In the genomic region with DNA sequence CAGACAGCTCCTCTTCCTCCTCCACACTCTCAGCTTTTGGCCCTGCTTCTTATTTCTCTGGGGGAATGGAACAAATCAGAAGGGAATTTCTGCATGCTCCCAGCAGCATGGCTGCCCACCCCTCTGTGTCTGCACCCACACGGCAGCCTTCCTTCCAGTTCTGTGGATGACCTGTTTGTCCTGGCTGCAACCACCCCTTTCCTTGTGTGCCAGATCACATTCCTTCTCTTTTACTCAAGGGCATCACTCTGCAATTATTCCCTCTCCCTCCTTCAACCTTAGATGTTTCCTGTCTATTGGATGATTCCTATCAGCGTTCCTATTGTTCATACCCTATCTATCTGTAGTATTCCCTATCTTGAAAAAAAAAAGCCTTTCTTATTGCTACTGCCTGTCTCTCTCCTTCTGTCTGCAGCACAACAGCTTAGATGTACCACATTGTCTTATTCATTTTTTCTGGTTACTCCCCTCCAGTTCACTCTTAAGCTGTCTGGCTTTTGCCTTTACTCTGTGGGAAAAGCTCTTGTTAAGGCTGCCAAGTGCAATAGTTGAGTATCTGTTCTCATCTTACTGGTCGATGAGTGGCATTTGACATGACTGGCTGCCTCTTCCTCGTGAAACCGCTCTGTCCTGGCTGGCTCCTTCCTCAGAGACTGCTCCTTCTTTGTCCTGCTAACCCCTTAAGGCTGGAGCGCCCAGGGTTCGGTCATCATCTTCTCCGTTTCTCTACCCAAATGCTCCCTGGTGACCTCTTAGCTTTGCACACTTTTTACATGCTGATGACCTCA, we compare ENCODE assay signal across 18 cellular contexts.
"Had no signal": no experiment of that assay in that cellular context is flagged by ENCODE, and none has a peak within 500 bp of the region (broad histone marks: within the 10 kb centered on the region; RNA-seq: fewer than 3 reads in every experiment).

No MANE protein-coding gene starts in this region.

- H3K9me3 Mint-ChIP-seq: activated naive CD4-positive, alpha-beta T cell treated with anti-CD3 and anti-CD28 coated beads for 36 hours; activated T-helper 2 cell treated with anti-CD3 and anti-CD28 coated beads, Interferon-gamma antibody, Interleukin-2, Interleukin-4, amounts not matched to agents 10 μg/mL and 5 μg/mL and 100 μg/mL, durations not matched to agents 14 hours and 24 hours and 36 hours; natural killer cell treated with Interleukin-12 subunit alpha and Interleukin-12 subunit beta and Interleukin-15 and Interleukin-18, amount 100 ng/mL, for 72 hours; stimulated activated naive CD8-positive, alpha-beta T cell treated with anti-CD3 and anti-CD28 coated beads, Interleukin-15, Interleukin-2, amounts not matched to agents 100 ng/mL and 50 ng/mL, for 24 hours had no signal

- H3K36me3 ChIP-seq: esophagus squamous epithelium, left ventricle myocardium inferior, upper lobe of left lung had no signal

- DNase-seq: activated CD4-positive, alpha-beta T cell treated with anti-CD3 and anti-CD28 coated beads for 1 hour; activated CD4-positive, alpha-beta T cell treated with anti-CD3 and anti-CD28 coated beads, Interleukin-2, amount 50 U/mL, for 48 hours; activated naive CD4-positive, alpha-beta T cell treated with anti-CD3 and anti-CD28 coated beads for 36 hours; activated T-cell treated with anti-CD3 and anti-CD28 coated beads, Interleukin-2, amount 50 U/mL, for 1 hour; esophagus squamous epithelium; islet precursor cell; left ventricle myocardium inferior; mesenchymal stem cell; occipital lobe; psoas muscle; T-helper 9 cell; upper lobe of left lung had no signal

- H3K27ac Mint-ChIP-seq: activated naive CD4-positive, alpha-beta T cell treated with anti-CD3 and anti-CD28 coated beads for 36 hours; activated T-helper 2 cell treated with anti-CD3 and anti-CD28 coated beads, Interferon-gamma antibody, Interleukin-2, Interleukin-4, amounts not matched to agents 10 μg/mL and 5 μg/mL and 100 μg/mL, durations not matched to agents 14 hours and 24 hours and 36 hours; natural killer cell treated with Interleukin-12 subunit alpha and Interleukin-12 subunit beta and Interleukin-15 and Interleukin-18, amount 100 ng/mL, for 72 hours; stimulated activated naive CD8-positive, alpha-beta T cell treated with anti-CD3 and anti-CD28 coated beads, Interleukin-15, Interleukin-2, amounts not matched to agents 100 ng/mL and 50 ng/mL, for 24 hours had no signal

- H3K4me3 ChIP-seq: esophagus squamous epithelium, hepatocyte, left ventricle myocardium inferior, psoas muscle, upper lobe of left lung had no signal

- ATAC-seq: natural killer cell treated with Interleukin-12 subunit alpha and Interleukin-12 subunit beta and Interleukin-15 and Interleukin-18, amount 100 ng/mL, for 72 hours; psoas muscle; sciatic nerve had no signal

- H3K4me3 Mint-ChIP-seq: activated naive CD4-positive, alpha-beta T cell treated with anti-CD3 and anti-CD28 coated beads for 36 hours; natural killer cell treated with Interleukin-12 subunit alpha and Interleukin-12 subunit beta and Interleukin-15 and Interleukin-18, amount 100 ng/mL, for 72 hours; stimulated activated naive CD8-positive, alpha-beta T cell treated with anti-CD3 and anti-CD28 coated beads, Interleukin-15, Interleukin-2, amounts not matched to agents 100 ng/mL and 50 ng/mL, for 24 hours had no signal

- H3K4me1 ChIP-seq: esophagus squamous epithelium, upper lobe of left lung had no signal

- H3K9me3 ChIP-seq: esophagus squamous epithelium, left ventricle myocardium inferior, psoas muscle, upper lobe of left lung had no signal

- FAIRE-seq: colon had no signal

- H3K36me3 Mint-ChIP-seq: natural killer cell treated with Interleukin-12 subunit alpha and Interleukin-12 subunit beta and Interleukin-15 and Interleukin-18, amount 100 ng/mL, for 72 hours had no signal

- H3K27me3 ChIP-seq: hepatocyte, upper lobe of left lung had no signal

- H3K27ac ChIP-seq: esophagus squamous epithelium, hepatocyte, left ventricle myocardium inferior, psoas muscle, upper lobe of left lung had no signal
